Comparison of ENCODE assay signal across 37 cellular contexts in genomic region chr10:133211959-133212852, GRCh38. TPM values are rescaled to one million over a fixed set of nuclear protein-coding genes. Genes with fewer than 3 reads are reported as not detected.
"Had no signal": no experiment of that assay in that cellular context is flagged by ENCODE, and none has a peak within 500 bp of the region (broad histone marks: within the 10 kb centered on the region; RNA-seq: fewer than 3 reads in every experiment).

No MANE protein-coding gene starts in this region.

- DNase-seq: activated CD4-positive, alpha-beta T cell treated with anti-CD3 and anti-CD28 coated beads for 36 hours; activated CD4-positive, alpha-beta T cell treated with anti-CD3 and anti-CD28 coated beads, Interleukin-2, amount 50 U/mL, for 48 hours; activated CD4-positive, CD25-positive, alpha-beta regulatory T cell; activated CD8-positive, alpha-beta memory T cell treated with anti-CD3 and anti-CD28 coated beads, Interleukin-2, amount 50 U/mL, for 4 hours; activated gamma-delta T cell; activated naive CD4-positive, alpha-beta T cell treated with anti-CD3 and anti-CD28 coated beads, Interleukin-2, amount 10 ng/mL, durations not matched to agents 7 days and 5 days; activated T-cell treated with anti-CD3 and anti-CD28 coated beads, Interleukin-2, amount 50 U/mL, for 1 hour; amniotic stem cell; central memory CD4-positive, alpha-beta T cell; dermis blood vessel endothelial cell; effector CD4-positive, alpha-beta T cell; esophagus squamous epithelium; foreskin melanocyte; left ventricle myocardium superior; mucosa of descending colon; sigmoid colon; small intestine; stimulated activated CD4-positive, alpha-beta T cell treated with anti-CD3 and anti-CD28 coated beads, Interleukin-4, amount 100 ng/mL, for 4 hours; stimulated activated CD8-positive, alpha-beta memory T cell treated with anti-CD3 and anti-CD28 coated beads, Interleukin-4, amount 100 ng/mL, for 48 hours; stimulated activated naive CD8-positive, alpha-beta T cell treated with anti-CD3 and anti-CD28 coated beads, Interleukin-15, amount 100 ng/mL, for 72 hours; thyroid gland; upper lobe of right lung had no signal

- ATAC-seq: activated CD4-positive, alpha-beta T cell treated with anti-CD3 and anti-CD28 coated beads for 36 hours; left ventricle myocardium superior; mucosa of descending colon; natural killer cell treated with Interleukin-12 subunit alpha and Interleukin-12 subunit beta and Interleukin-15 and Interleukin-18, amount 100 ng/mL, for 72 hours; stimulated activated memory B cell treated with anti-CD40 and anti-IgM and Interleukin-4, amounts not matched to agents 10 μg/mL and 1 μg/mL and 100 μg/mL, for 72 hours; stimulated activated naive CD8-positive, alpha-beta T cell treated with anti-CD3 and anti-CD28 coated beads, Interleukin-15, amount 100 ng/mL, for 72 hours had no signal

- H3K4me1 Mint-ChIP-seq: stimulated activated memory B cell treated with anti-CD40 and anti-IgM and Interleukin-4, amounts not matched to agents 10 μg/mL and 1 μg/mL and 100 μg/mL, for 72 hours; stimulated activated naive CD8-positive, alpha-beta T cell treated with anti-CD3 and anti-CD28 coated beads, Interleukin-15, amount 100 ng/mL, for 72 hours had no signal

- H3K27ac ChIP-seq: epithelial cell of prostate, esophagus squamous epithelium, neutrophil, sigmoid colon, thyroid gland, upper lobe of right lung had no signal

- H3K4me3 Mint-ChIP-seq: activated CD4-positive, alpha-beta T cell treated with anti-CD3 and anti-CD28 coated beads for 36 hours; activated naive CD4-positive, alpha-beta T cell treated with anti-CD3 and anti-CD28 coated beads, Interleukin-2, amount 10 ng/mL, durations not matched to agents 7 days and 5 days; natural killer cell treated with Interleukin-12 subunit alpha and Interleukin-12 subunit beta and Interleukin-15 and Interleukin-18, amount 100 ng/mL, for 72 hours; stimulated activated memory B cell treated with anti-CD40 and anti-IgM and Interleukin-4, amounts not matched to agents 10 μg/mL and 1 μg/mL and 100 μg/mL, for 72 hours; stimulated activated naive CD8-positive, alpha-beta T cell treated with anti-CD3 and anti-CD28 coated beads, Interleukin-15, amount 100 ng/mL, for 72 hours had no signal

- H3K27ac Mint-ChIP-seq: activated CD4-positive, alpha-beta T cell treated with anti-CD3 and anti-CD28 coated beads for 36 hours; activated naive CD4-positive, alpha-beta T cell treated with anti-CD3 and anti-CD28 coated beads, Interleukin-2, amount 10 ng/mL, durations not matched to agents 7 days and 5 days; natural killer cell treated with Interleukin-12 subunit alpha and Interleukin-12 subunit beta and Interleukin-15 and Interleukin-18, amount 100 ng/mL, for 72 hours; stimulated activated memory B cell treated with anti-CD40 and anti-IgM and Interleukin-4, amounts not matched to agents 10 μg/mL and 1 μg/mL and 100 μg/mL, for 72 hours; stimulated activated naive CD8-positive, alpha-beta T cell treated with anti-CD3 and anti-CD28 coated beads, Interleukin-15, amount 100 ng/mL, for 72 hours had no signal

- H3K27me3 ChIP-seq: neutrophil, thyroid gland, upper lobe of right lung had no signal

- H3K36me3 Mint-ChIP-seq: activated naive CD4-positive, alpha-beta T cell treated with anti-CD3 and anti-CD28 coated beads, Interleukin-2, amount 10 ng/mL, durations not matched to agents 7 days and 5 days; natural killer cell treated with Interleukin-12 subunit alpha and Interleukin-12 subunit beta and Interleukin-15 and Interleukin-18, amount 100 ng/mL, for 72 hours; stimulated activated memory B cell treated with anti-CD40 and anti-IgM and Interleukin-4, amounts not matched to agents 10 μg/mL and 1 μg/mL and 100 μg/mL, for 72 hours had no signal

- FAIRE-seq: colon, endometrium, small intestine had no signal

- H3K4me1 ChIP-seq: esophagus squamous epithelium, sigmoid colon, thyroid gland, upper lobe of right lung had no signal

- H3K9me3 ChIP-seq: esophagus squamous epithelium, mucosa of descending colon, neutrophil, sigmoid colon, thyroid gland, upper lobe of right lung had no signal

- H3K9me3 Mint-ChIP-seq: activated naive CD4-positive, alpha-beta T cell treated with anti-CD3 and anti-CD28 coated beads, Interleukin-2, amount 10 ng/mL, durations not matched to agents 7 days and 5 days; natural killer cell treated with Interleukin-12 subunit alpha and Interleukin-12 subunit beta and Interleukin-15 and Interleukin-18, amount 100 ng/mL, for 72 hours; stimulated activated memory B cell treated with anti-CD40 and anti-IgM and Interleukin-4, amounts not matched to agents 10 μg/mL and 1 μg/mL and 100 μg/mL, for 72 hours; stimulated activated naive CD8-positive, alpha-beta T cell treated with anti-CD3 and anti-CD28 coated beads, Interleukin-15, amount 100 ng/mL, for 72 hours had no signal

- H3K4me3 ChIP-seq: esophagus squamous epithelium, mucosa of descending colon, sigmoid colon, thyroid gland, upper lobe of right lung had no signal

- H3K27me3 Mint-ChIP-seq: activated CD4-positive, alpha-beta T cell treated with anti-CD3 and anti-CD28 coated beads for 36 hours; natural killer cell treated with Interleukin-12 subunit alpha and Interleukin-12 subunit beta and Interleukin-15 and Interleukin-18, amount 100 ng/mL, for 72 hours; stimulated activated naive CD8-positive, alpha-beta T cell treated with anti-CD3 and anti-CD28 coated beads, Interleukin-15, amount 100 ng/mL, for 72 hours had no signal

- H3K36me3 ChIP-seq: esophagus squamous epithelium, neutrophil, sigmoid colon, thyroid gland, upper lobe of right lung had no signal

RNA-seq across cellular contexts. Expression of gene UTF1, which starts 17.8 kb away (rescaled TPM):
- total RNA-seq: activated CD4-positive, alpha-beta T cell treated with anti-CD3 and anti-CD28 coated beads for 36 hours; activated CD8-positive, alpha-beta memory T cell treated with anti-CD3 and anti-CD28 coated beads for 36 hours; dermis blood vessel endothelial cell; esophagus squamous epithelium; glomerular endothelial cell; left ventricle myocardium superior; lung microvascular endothelial cell; mesenteric fat pad; mucosa of descending colon; myocyte; natural killer cell treated with Interleukin-12 subunit alpha and Interleukin-12 subunit beta and Interleukin-15 and Interleukin-18, amount 100 ng/mL, for 72 hours; osteocyte; posterior vena cava; renal cortical epithelial cell; sigmoid colon; T-helper 2 cell treated with Interferon-gamma antibody and Interleukin-4, amounts not matched to agents 100 ng/mL and 5 ng/mL, for 36 hours; thyroid gland; upper lobe of right lung had no signal
- polyA plus RNA-seq: sigmoid colon, small intestine had no signal

RNA-seq across cellular contexts. Expression of gene VENTX, which starts 25.4 kb away (rescaled TPM):
- total RNA-seq: activated CD4-positive, alpha-beta T cell treated with anti-CD3 and anti-CD28 coated beads for 36 hours; activated CD8-positive, alpha-beta memory T cell treated with anti-CD3 and anti-CD28 coated beads for 36 hours; dermis blood vessel endothelial cell; glomerular endothelial cell; lung microvascular endothelial cell; natural killer cell treated with Interleukin-12 subunit alpha and Interleukin-12 subunit beta and Interleukin-15 and Interleukin-18, amount 100 ng/mL, for 72 hours; osteocyte; renal cortical epithelial cell; T-helper 2 cell treated with Interferon-gamma antibody and Interleukin-4, amounts not matched to agents 100 ng/mL and 5 ng/mL, for 36 hours had no signal

RNA-seq across cellular contexts. Expression of gene KNDC1, which starts 52.2 kb away (rescaled TPM):
- total RNA-seq: activated CD4-positive, alpha-beta T cell treated with anti-CD3 and anti-CD28 coated beads for 36 hours; dermis blood vessel endothelial cell; glomerular endothelial cell; myocyte; osteocyte had no signal
